Comparison of ENCODE assay signal across 16 cellular contexts in the genomic region with DNA sequence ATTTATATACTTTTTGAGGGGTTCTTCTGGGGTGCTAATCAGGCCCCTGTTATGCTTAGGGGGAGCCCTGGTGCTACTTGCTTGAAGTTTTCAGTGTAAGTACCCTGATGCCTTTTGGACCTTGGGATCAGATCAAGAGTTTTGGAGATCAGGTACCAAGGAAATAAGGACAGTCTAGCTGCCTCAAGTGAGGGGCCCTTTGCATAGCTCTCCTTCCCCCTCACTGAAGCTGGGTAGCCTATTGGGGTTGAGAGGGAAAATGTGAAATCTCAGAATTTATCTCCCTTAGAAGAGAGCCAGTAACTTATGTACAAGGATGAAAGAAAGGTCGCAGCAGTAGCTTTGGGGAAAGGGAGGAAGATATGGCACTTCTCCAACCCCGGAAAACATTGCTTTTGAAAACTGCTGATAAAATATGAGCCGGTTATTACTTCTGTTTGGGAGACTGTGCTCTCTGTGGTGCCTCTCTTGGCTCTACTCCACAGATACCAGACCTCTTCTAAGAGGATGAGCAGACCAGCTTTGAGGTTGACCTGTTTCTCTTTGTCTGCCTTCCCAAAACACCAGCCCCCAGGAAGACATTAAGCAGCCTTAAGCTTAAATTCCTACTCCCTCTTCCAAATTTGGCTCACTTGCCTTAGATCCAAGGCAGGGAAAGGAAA. TPM values are rescaled to one million over a fixed set of nuclear protein-coding genes. Genes with fewer than 3 reads are reported as not detected.
DNase-seq lines count a peak whose midpoint lies in the region; ATAC-seq and TF ChIP-seq lines count a peak whose summit lies in the region.
"Had no signal": no experiment of that assay in that cellular context is flagged by ENCODE, and none has a peak within 500 bp of the region (broad histone marks: within the 10 kb centered on the region; RNA-seq: fewer than 3 reads in every experiment).

No MANE protein-coding gene starts in this region.

- no peak overlapping the region for H3K4ac ChIP-seq in mesendoderm (ENCODE audit: low read depth, low read length)

- H3K18ac ChIP-seq in mesendoderm (ENCODE audit: low read length): no peak overlapping the region

- WGBS in mesendoderm (ENCODE audit: extremely low coverage, insufficient coverage, low lambda C conversion rate): no CpG with 5 or more reads among the region's 3 CpGs

- TF ChIP-seq CTCF in right atrium auricular region (IDR thresholded peaks at IDR 0.05): no peak
- no peak for TF ChIP-seq CTCF in vagina (IDR thresholded peaks at IDR 0.05)

- H4K8ac ChIP-seq in mesendoderm (ENCODE audit: low read depth, low read length): no peak overlapping the region

- no peak overlapping the region for H4K5ac ChIP-seq in mesendoderm (ENCODE audit: low read length)

- H3K27ac Mint-ChIP-seq in activated naive CD8-positive, alpha-beta T cell treated with anti-CD3 and anti-CD28 coated beads, Interleukin-2, amount 50 U/mL, for 24 hours: peak overlapping the region; percentile 7

- peaks cover 71% of the 10 kb centered on the region for H3K4me1 Mint-ChIP-seq in activated naive CD8-positive, alpha-beta T cell treated with anti-CD3 and anti-CD28 coated beads, Interleukin-2, amount 50 U/mL, for 24 hours

- H3K56ac ChIP-seq in mesendoderm (ENCODE audit: low read length): no peak overlapping the region

- DNase-seq in left ventricle myocardium superior (no peak), right atrium auricular region (ENCODE audit: low spot score) (no peak), mesendoderm (peak; percentile 13), vagina (ENCODE audit: extremely low spot score in 2 of 2) (no peak), AG08396 (ENCODE audit: low spot score) (no peak), iPS-NIHi7 (ENCODE audit: extremely low spot score) (no peak), ureter (ENCODE audit: low spot score) (no peak)
- no peak for DNase-seq in activated naive CD8-positive, alpha-beta T cell treated with anti-CD3 and anti-CD28 coated beads, Interleukin-2, amount 50 U/mL, for 24 hours
- DNase-seq: activated CD4-positive, alpha-beta T cell treated with anti-CD3 and anti-CD28 coated beads, Interleukin-2, amount 50 U/mL, for 4 hours; activated naive CD4-positive, alpha-beta T cell treated with anti-CD3 and anti-CD28 coated beads, Interleukin-2, amount 50 U/mL, for 16 hours; EL; NCI-H1694 treated with DMSO at 0.1 percent for 48 hours; NK-92 treated with Interleukin-12 subunit alpha and Interleukin-12 subunit beta, amount 100 ng/mL, for 24 hours had no signal

- no peak overlapping the region for H3K4me3 Mint-ChIP-seq in activated naive CD8-positive, alpha-beta T cell treated with anti-CD3 and anti-CD28 coated beads, Interleukin-2, amount 50 U/mL, for 24 hours

- H2BK15ac ChIP-seq in mesendoderm (replicated peaks; ENCODE audit: low read depth): no peak overlapping the region

- H3K9ac ChIP-seq in mesendoderm (ENCODE audit: low read length): peak overlapping the region; percentile 0

- H2AK5ac ChIP-seq in mesendoderm (ENCODE audit: low read length): no peak overlapping the region

- H3K4me3 ChIP-seq in right atrium auricular region: no peak overlapping the region
- H3K4me3 ChIP-seq in mesendoderm (ENCODE audit: low read length): no peak overlapping the region
- no peak overlapping the region for H3K4me3 ChIP-seq in vagina
- H3K4me3 ChIP-seq: dorsolateral prefrontal cortex had no signal

- no peaks in the 10 kb centered on the region for H3K9me3 ChIP-seq in right atrium auricular region
- no peaks in the 10 kb centered on the region for H3K9me3 ChIP-seq in vagina

- no peak for TF ChIP-seq POLR2A in vagina (IDR thresholded peaks at IDR 0.05)

- no peaks in the 10 kb centered on the region for H3K9me3 Mint-ChIP-seq in activated naive CD8-positive, alpha-beta T cell treated with anti-CD3 and anti-CD28 coated beads, Interleukin-2, amount 50 U/mL, for 24 hours

- H3K79me2 ChIP-seq in mesendoderm (ENCODE audit: control insufficient read depth, insufficient read depth, low read length): no peaks in the 10 kb centered on the region

- H3K27ac ChIP-seq in right atrium auricular region (no peak overlapping the region), mesendoderm (ENCODE audit: low read depth, low read length) (peak overlapping the region; percentile 57), vagina (peak overlapping the region; percentile 33)

- H3K79me1 ChIP-seq in mesendoderm (ENCODE audit: low read length): no peaks in the 10 kb centered on the region

- no peaks in the 10 kb centered on the region for H3K27me3 Mint-ChIP-seq in activated naive CD8-positive, alpha-beta T cell treated with anti-CD3 and anti-CD28 coated beads, Interleukin-2, amount 50 U/mL, for 24 hours

- ATAC-seq in left ventricle myocardium superior: peak; percentile 16
- no peak for ATAC-seq in activated naive CD8-positive, alpha-beta T cell treated with anti-CD3 and anti-CD28 coated beads, Interleukin-2, amount 50 U/mL, for 24 hours

- H3K4me2 ChIP-seq in mesendoderm (ENCODE audit: low read length): no peak overlapping the region

- H3K27me3 ChIP-seq in right atrium auricular region: no peaks in the 10 kb centered on the region
- no peaks in the 10 kb centered on the region for H3K27me3 ChIP-seq in mesendoderm (ENCODE audit: insufficient read depth, low read length, poor library complexity)
- no peaks in the 10 kb centered on the region for H3K27me3 ChIP-seq in vagina
- H3K27me3 ChIP-seq: dorsolateral prefrontal cortex had no signal

- H2BK5ac ChIP-seq in mesendoderm (ENCODE audit: low read length): no peak overlapping the region

- intact Hi-C loops in left ventricle myocardium superior (cut with micrococcal nuclease) (no loop called here), vagina (cut with DNase I) (loop anchor here (10.0 kb wide), 1 partner anchor 200 kb away; no protein-coding TSS in a partner anchor)

- H3K4me1 ChIP-seq in right atrium auricular region (peaks cover 0 to 30% of the 10 kb centered on the region in 2 donors), mesendoderm (ENCODE audit: control insufficient read depth, low read depth, low read length) (peaks cover 6% of the 10 kb centered on the region), vagina (peaks cover 16% of the 10 kb centered on the region)

- peaks cover 35% of the 10 kb centered on the region for H3K36me3 Mint-ChIP-seq in activated naive CD8-positive, alpha-beta T cell treated with anti-CD3 and anti-CD28 coated beads, Interleukin-2, amount 50 U/mL, for 24 hours (ENCODE audit: low read depth)

- peak overlapping the region; percentile 18 for H2BK120ac ChIP-seq in mesendoderm (ENCODE audit: low read depth, low read length)

- H3K36me3 ChIP-seq in right atrium auricular region (peaks cover 30% of the 10 kb centered on the region), mesendoderm (ENCODE audit: control insufficient read depth, insufficient read depth, low read length) (peaks cover 5% of the 10 kb centered on the region), vagina (peaks cover 0 to 29% of the 10 kb centered on the region in 2 donors)

- no peak overlapping the region for H3K23ac ChIP-seq in mesendoderm (ENCODE audit: low read length)

RNA-seq across cellular contexts. Expression of gene AMHR2, which starts 8.8 kb away (rescaled TPM):
- not detected for total RNA-seq in left ventricle myocardium superior
- total RNA-seq in right atrium auricular region: under 1 TPM; 0.37 to 0.47 TPM
- polyA plus RNA-seq in mesendoderm (2013, experiment 1 of 2): 0.04 TPM
- 0.06 TPM for polyA plus RNA-seq in mesendoderm (2013, experiment 2 of 2)
- 1.2 TPM for total RNA-seq in vagina
- total RNA-seq in ureter: not detected
- total RNA-seq: glomerular endothelial cell, osteocyte had no signal

RNA-seq across cellular contexts. Expression of gene PRR13, which starts 26.6 kb away (rescaled TPM):
- 56.1 TPM for total RNA-seq in left ventricle myocardium superior
- total RNA-seq in right atrium auricular region: 10 to 100 TPM; 38.8 to 60.6 TPM
- polyA plus RNA-seq in mesendoderm (2013, experiment 1 of 2): 289 TPM
- 292 TPM for polyA plus RNA-seq in mesendoderm (2013, experiment 2 of 2)
- 54.0 TPM for total RNA-seq in vagina
- 210 TPM for total RNA-seq in ureter

RNA-seq across cellular contexts. Expression of gene SP1, which starts 34.9 kb away (rescaled TPM):
- total RNA-seq in left ventricle myocardium superior (30.1 TPM), right atrium auricular region (10 to 100 TPM; 21.2 to 36.6 TPM), vagina (76.1 TPM), ureter (104 TPM)
- polyA plus RNA-seq in mesendoderm (2013, experiment 1 of 2): 34.1 TPM
- 34.4 TPM for polyA plus RNA-seq in mesendoderm (2013, experiment 2 of 2)

RNA-seq across cellular contexts. Expression of gene PCBP2, which starts 37.0 kb away (rescaled TPM):
- total RNA-seq in left ventricle myocardium superior (557 TPM), right atrium auricular region (100 to 1,000 TPM; 288 to 378 TPM), vagina (488 TPM), ureter (675 TPM)
- 605 TPM for polyA plus RNA-seq in mesendoderm (2013, experiment 1 of 2)
- 607 TPM for polyA plus RNA-seq in mesendoderm (2013, experiment 2 of 2)

Comparison
In these comparisons a context has a peak if more than half of its experiments do, and no peak if none do; other contexts are left out.
1. H3K27ac ChIP-seq: peak in mesendoderm (single experiment) and vagina (single experiment); none in right atrium auricular region (0 of 2).